In genomic region chr10:70816220-70816894, GRCh38 we compare ENCODE assay signal across 1 cellular context.
TF ChIP-seq lines count a peak whose summit lies in the region.

No MANE protein-coding gene starts in this region.

TF ChIP-seq in SK-N-SH treated with all-trans-retinoic acid at 6 μM for 48 hours, 23 proteins besides CTCF, POLR2A, EP300 and RAD21 (continued from another document):
- TF ChIP-seq RARB (CRISPR knock-in tag; IDR thresholded peaks at IDR 0.05) (no peak), ZNF565 (CRISPR knock-in tag; conservative IDR thresholded peaks at IDR 0.05; ENCODE audit: low read depth) (no peak), PPARA (CRISPR knock-in tag; IDR thresholded peaks at IDR 0.05; ENCODE audit: borderline replicate concordance) (no peak), ESRRG (CRISPR knock-in tag; IDR thresholded peaks at IDR 0.05) (no peak), TOX (CRISPR knock-in tag; IDR thresholded peaks at IDR 0.05; ENCODE audit: borderline replicate concordance) (no peak), ZNF8 (CRISPR knock-in tag; IDR thresholded peaks at IDR 0.05) (no peak), GLIS3 (CRISPR knock-in tag; IDR thresholded peaks at IDR 0.05) (no peak), ARNTL (CRISPR knock-in tag; IDR thresholded peaks at IDR 0.05; ENCODE audit: borderline replicate concordance, low read depth) (no peak), POU6F1 (CRISPR knock-in tag; IDR thresholded peaks at IDR 0.05; ENCODE audit: borderline replicate concordance, low read depth) (no peak), ZFP30 (CRISPR knock-in tag; IDR thresholded peaks at IDR 0.05) (no peak), TCF4 (CRISPR knock-in tag; IDR thresholded peaks at IDR 0.05; ENCODE audit: borderline replicate concordance) (no peak), CSDC2 (CRISPR knock-in tag; IDR thresholded peaks at IDR 0.05) (no peak), ZFP3 (CRISPR knock-in tag; IDR thresholded peaks at IDR 0.05) (no peak), ZC3H10 (CRISPR knock-in tag; IDR thresholded peaks at IDR 0.05) (no peak)
- TF ChIP-seq, protein P1, sequence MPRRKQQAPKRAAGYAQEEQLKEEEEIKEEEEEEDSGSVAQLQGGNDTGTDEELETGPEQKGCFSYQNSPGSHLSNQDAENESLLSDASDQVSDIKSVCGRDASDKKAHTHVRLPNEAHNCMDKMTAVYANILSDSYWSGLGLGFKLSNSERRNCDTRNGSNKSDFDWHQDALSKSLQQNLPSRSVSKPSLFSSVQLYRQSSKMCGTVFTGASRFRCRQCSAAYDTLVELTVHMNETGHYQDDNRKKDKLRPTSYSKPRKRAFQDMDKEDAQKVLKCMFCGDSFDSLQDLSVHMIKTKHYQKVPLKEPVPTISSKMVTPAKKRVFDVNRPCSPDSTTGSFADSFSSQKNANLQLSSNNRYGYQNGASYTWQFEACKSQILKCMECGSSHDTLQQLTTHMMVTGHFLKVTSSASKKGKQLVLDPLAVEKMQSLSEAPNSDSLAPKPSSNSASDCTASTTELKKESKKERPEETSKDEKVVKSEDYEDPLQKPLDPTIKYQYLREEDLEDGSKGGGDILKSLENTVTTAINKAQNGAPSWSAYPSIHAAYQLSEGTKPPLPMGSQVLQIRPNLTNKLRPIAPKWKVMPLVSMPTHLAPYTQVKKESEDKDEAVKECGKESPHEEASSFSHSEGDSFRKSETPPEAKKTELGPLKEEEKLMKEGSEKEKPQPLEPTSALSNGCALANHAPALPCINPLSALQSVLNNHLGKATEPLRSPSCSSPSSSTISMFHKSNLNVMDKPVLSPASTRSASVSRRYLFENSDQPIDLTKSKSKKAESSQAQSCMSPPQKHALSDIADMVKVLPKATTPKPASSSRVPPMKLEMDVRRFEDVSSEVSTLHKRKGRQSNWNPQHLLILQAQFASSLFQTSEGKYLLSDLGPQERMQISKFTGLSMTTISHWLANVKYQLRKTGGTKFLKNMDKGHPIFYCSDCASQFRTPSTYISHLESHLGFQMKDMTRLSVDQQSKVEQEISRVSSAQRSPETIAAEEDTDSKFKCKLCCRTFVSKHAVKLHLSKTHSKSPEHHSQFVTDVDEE (CRISPR knock-in tag; IDR thresholded peaks at IDR 0.05): no peak
- TF ChIP-seq, protein P2, sequence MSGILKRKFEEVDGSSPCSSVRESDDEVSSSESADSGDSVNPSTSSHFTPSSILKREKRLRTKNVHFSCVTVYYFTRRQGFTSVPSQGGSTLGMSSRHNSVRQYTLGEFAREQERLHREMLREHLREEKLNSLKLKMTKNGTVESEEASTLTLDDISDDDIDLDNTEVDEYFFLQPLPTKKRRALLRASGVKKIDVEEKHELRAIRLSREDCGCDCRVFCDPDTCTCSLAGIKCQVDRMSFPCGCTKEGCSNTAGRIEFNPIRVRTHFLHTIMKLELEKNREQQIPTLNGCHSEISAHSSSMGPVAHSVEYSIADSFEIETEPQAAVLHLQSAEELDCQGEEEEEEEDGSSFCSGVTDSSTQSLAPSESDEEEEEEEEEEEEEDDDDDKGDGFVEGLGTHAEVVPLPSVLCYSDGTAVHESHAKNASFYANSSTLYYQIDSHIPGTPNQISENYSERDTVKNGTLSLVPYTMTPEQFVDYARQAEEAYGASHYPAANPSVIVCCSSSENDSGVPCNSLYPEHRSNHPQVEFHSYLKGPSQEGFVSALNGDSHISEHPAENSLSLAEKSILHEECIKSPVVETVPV (CRISPR knock-in tag; IDR thresholded peaks at IDR 0.05): no peak
